ENCODE assay signal across 9 cellular contexts in genomic region chr14:102095871-102096568, GRCh38. TPM values are rescaled to one million over a fixed set of nuclear protein-coding genes. Genes with fewer than 3 reads are reported as not detected.
DNase-seq lines count a peak whose midpoint lies in the region; ATAC-seq and TF ChIP-seq lines count a peak whose summit lies in the region.
"Had no signal": no experiment of that assay in that cellular context is flagged by ENCODE, and none has a peak within 500 bp of the region (broad histone marks: within the 10 kb centered on the region; RNA-seq: fewer than 3 reads in every experiment).

No MANE protein-coding gene starts in this region.

- TF ChIP-seq CTCF in H9 (conservative IDR thresholded peaks at IDR 0.05) (no peak), brain (conservative IDR thresholded peaks at IDR 0.05) (no peak), nephron (IDR thresholded peaks at IDR 0.05; ENCODE audit: unreplicated experiment in 3 of 3) (no peak)

- H2AK5ac ChIP-seq in H9 (ENCODE audit: insufficient read length, low read length), result no peak overlapping the region

- H3K79me1 ChIP-seq in H9 (ENCODE audit: insufficient read depth, low read depth, low read length, poor library complexity, severe bottlenecking), result no peaks in the 10 kb centered on the region

- no peak overlapping the region for H3K18ac ChIP-seq in H9 (ENCODE audit: insufficient read length, low read depth, low read length)

- H3K27ac ChIP-seq in BLaER1 (no peak overlapping the region), H9 (ENCODE audit: insufficient read length, low read depth, low read length) (no peak overlapping the region)

- no peak overlapping the region for H4K91ac ChIP-seq in H9 (ENCODE audit: insufficient read length, low read depth, low read length)

- H2BK20ac ChIP-seq in H9 (ENCODE audit: low read depth, low read length, poor library complexity, severe bottlenecking), result no peak overlapping the region

- no peaks in the 10 kb centered on the region for H3K23me2 ChIP-seq in H9 (ENCODE audit: insufficient read length, low read depth, low read length, poor library complexity, severe bottlenecking)

- no peak overlapping the region for H3K56ac ChIP-seq in H9 (ENCODE audit: insufficient read length, low read depth, low read length)

- H2BK120ac ChIP-seq in H9 (ENCODE audit: low read depth, low read length, poor library complexity, severe bottlenecking), result no peak overlapping the region

- ATAC-seq in HG02973 (IDR thresholded peaks at IDR 0.05; ENCODE audit: unreplicated experiment), result no peak
- no peak for ATAC-seq in GM19463 (IDR thresholded peaks at IDR 0.05; ENCODE audit: unreplicated experiment)
- ATAC-seq in GM21390 (IDR thresholded peaks at IDR 0.05; ENCODE audit: unreplicated experiment), result no peak

- H3K9me3 Mint-ChIP-seq in H9 (no peaks in the 10 kb centered on the region), brain (no peaks in the 10 kb centered on the region), nephron (no peaks in the 10 kb centered on the region)

- H3K23ac ChIP-seq in H9 (ENCODE audit: insufficient read length, low read depth, low read length), result no peak overlapping the region

- H2AFZ ChIP-seq in H9 (ENCODE audit: low read length), result no peak overlapping the region

- H3K27ac Mint-ChIP-seq in H9 (no peak overlapping the region), brain (peak overlapping the region; percentile 67 to 95 (median 83)), nephron (peak overlapping the region; percentile 59 to 81 (median 72))

- peaks cover 18 to 25% of the 10 kb centered on the region in 2 experiments for H3K4me1 Mint-ChIP-seq in H9
- peaks cover 23% of the 10 kb centered on the region for H3K4me1 Mint-ChIP-seq in brain
- H3K4me1 Mint-ChIP-seq in nephron, result peaks cover 7% of the 10 kb centered on the region

- peaks cover 21% of the 10 kb centered on the region for H3K4me1 ChIP-seq in BLaER1
- H3K4me1 ChIP-seq in H9 (ENCODE audit: insufficient read depth, low read length), result peaks cover 3% of the 10 kb centered on the region; the same call in 1 of the 2 replicates

- H3K79me2 ChIP-seq in H9 (ENCODE audit: insufficient read depth, low read length), result no peaks in the 10 kb centered on the region

- peak overlapping the region; percentile 20; the same call in 1 of the 2 replicates for H3K4me2 ChIP-seq in BLaER1
- no peak overlapping the region for H3K4me2 ChIP-seq in H9 (ENCODE audit: insufficient read depth, insufficient read length, low read length)

- H4K20me1 ChIP-seq in BLaER1, result no peaks in the 10 kb centered on the region
- no peaks in the 10 kb centered on the region for H4K20me1 ChIP-seq in H9 (ENCODE audit: control insufficient read depth, insufficient read depth, insufficient read length)

- no peak overlapping the region for H3T11ph ChIP-seq in H9 (ENCODE audit: low read length)

- no peak overlapping the region for H2BK5ac ChIP-seq in H9 (ENCODE audit: insufficient read length, low read length)

- H3K9me3 ChIP-seq in BLaER1 (no peaks in the 10 kb centered on the region), H9 (ENCODE audit: control insufficient read depth, low read depth, low read length) (no peaks in the 10 kb centered on the region)
- H3K9me3 ChIP-seq: esophagus muscularis mucosa had no signal

- peak overlapping the region in 1 of 2 experiments; percentile 4; a peak in 1 of 5 replicates for H3K4me3 Mint-ChIP-seq in H9
- peak overlapping the region; percentile 33 to 83 (median 63) for H3K4me3 Mint-ChIP-seq in brain
- peak overlapping the region in 2 of 3 experiments; percentile 22 to 26 for H3K4me3 Mint-ChIP-seq in nephron

- peak overlapping the region; percentile 28; the same call in 1 of the 2 replicates for H3K14ac ChIP-seq in H9 (ENCODE audit: insufficient read depth, low read length)

- H4K5ac ChIP-seq in H9 (ENCODE audit: insufficient read length, low read depth, low read length), result no peak overlapping the region

- no peak overlapping the region for H2BK12ac ChIP-seq in H9 (ENCODE audit: insufficient read length, low read depth, low read length)

- H3K36me3 ChIP-seq in BLaER1, result no peaks in the 10 kb centered on the region

- H3K27me3 ChIP-seq in BLaER1 (no peaks in the 10 kb centered on the region), H9 (ENCODE audit: insufficient read depth, low read length) (no peaks in the 10 kb centered on the region)
- H3K27me3 ChIP-seq: esophagus muscularis mucosa had no signal

- no CpG with 5 or more reads among the region's 8 CpGs for WGBS in H9 (ENCODE audit: extremely low coverage, insufficient read length, low lambda C conversion rate)

- no peaks in the 10 kb centered on the region for H3K36me3 Mint-ChIP-seq in H9 (ENCODE audit: insufficient read depth in 1 of 3, low read depth in 3 of 3)
- no peaks in the 10 kb centered on the region for H3K36me3 Mint-ChIP-seq in brain
- no peaks in the 10 kb centered on the region for H3K36me3 Mint-ChIP-seq in nephron (ENCODE audit: low read depth)

- no peak overlapping the region for H3K4me3 ChIP-seq in BLaER1
- H3K4me3 ChIP-seq: esophagus muscularis mucosa had no signal

- H3K9ac ChIP-seq in BLaER1 (no peak overlapping the region), H9 (ENCODE audit: extremely low read depth, insufficient read length, low read length) (no peak overlapping the region)

- peaks cover 5% of the 10 kb centered on the region; the same call in 1 of the 2 replicates for H3K27me3 Mint-ChIP-seq in H9 (ENCODE audit: low read depth)
- H3K27me3 Mint-ChIP-seq in brain, result no peaks in the 10 kb centered on the region
- H3K27me3 Mint-ChIP-seq in nephron (ENCODE audit: low read depth), result no peaks in the 10 kb centered on the region

- no peak for DNase-seq in H9
- no peak for DNase-seq in stimulated activated CD4-positive, alpha-beta T cell treated with anti-CD3 and anti-CD28 coated beads, Interleukin-2, amount 100 ng/mL, for 48 hours

- no peak overlapping the region for H4K8ac ChIP-seq in H9 (replicated peaks; ENCODE audit: insufficient read length, low read depth, low read length)

- no peak overlapping the region for H3K4ac ChIP-seq in H9 (ENCODE audit: low read depth, low read length)

- no peak overlapping the region for H2BK15ac ChIP-seq in H9 (ENCODE audit: low read depth, low read length)

RNA-seq across cellular contexts. Expression of gene HSP90AA1, which starts 9.2 kb away (rescaled TPM):
- total RNA-seq in H9 (2021), result 953 and 955 TPM in 2 replicates
- polyA plus RNA-seq in brain (ENCODE audit: insufficient read depth, low read depth, low replicate concordance), result 470 TPM

RNA-seq across cellular contexts. Expression of gene WDR20, which starts 43.7 kb away (rescaled TPM):
- 31.6 and 35.2 TPM in 2 replicates for total RNA-seq in H9 (2021)
- 15.6 TPM for polyA plus RNA-seq in brain (ENCODE audit: insufficient read depth, low read depth, low replicate concordance)

Comparison
In these comparisons a context has a peak if more than half of its experiments do, and no peak if none do; other contexts are left out.
1. H3K27ac Mint-ChIP-seq: peak in brain (5 of 5) and nephron (3 of 3); none in H9 (0 of 3).